Comparison of ENCODE assay signal across 8 cellular contexts in the genomic region with DNA sequence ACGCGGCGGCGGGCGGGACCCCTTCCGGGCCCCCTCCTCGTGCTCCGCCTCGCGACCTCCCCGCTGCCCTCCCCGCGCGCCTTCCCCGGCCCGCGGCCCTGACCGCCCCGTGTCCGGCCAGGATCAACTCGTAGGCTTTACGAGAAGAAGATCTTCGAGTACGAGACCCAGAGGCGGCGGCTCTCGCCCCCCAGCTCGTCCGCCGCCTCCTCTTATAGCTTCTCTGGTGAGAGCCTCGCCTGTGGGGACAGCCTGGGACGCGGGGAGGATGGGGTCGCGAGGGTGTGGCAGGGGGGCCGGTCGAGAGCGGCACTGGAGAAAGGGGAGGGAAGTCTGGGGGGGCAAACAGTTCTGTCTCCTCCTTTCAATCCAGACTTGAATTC. TPM values are rescaled to one million over a fixed set of nuclear protein-coding genes. Genes with fewer than 3 reads are reported as not detected.
DNase-seq lines count a peak whose midpoint lies in the region; ATAC-seq and TF ChIP-seq lines count a peak whose summit lies in the region.

No MANE protein-coding gene starts in this region.

- no peak for TF ChIP-seq CTCF in testis (IDR thresholded peaks at IDR 0.05)

- peak overlapping the region; percentile 98 to 99 for H3K27ac ChIP-seq in testis

- 1% methylated on average over 23 of the region's 38 CpGs; no CpG with 5 or more reads in 1 of the 2 donors for WGBS in testis, 2 donors

- no peak for ATAC-seq in activated naive CD4-positive, alpha-beta T cell treated with anti-CD3 and anti-CD28 coated beads, Interleukin-2, amount 50 U/mL, for 72 hours
- ATAC-seq in GM21390 (IDR thresholded peaks at IDR 0.05; ENCODE audit: unreplicated experiment) = no peak
- no peak for ATAC-seq in GM19452 (IDR thresholded peaks at IDR 0.05; ENCODE audit: unreplicated experiment)

- TF ChIP-seq POLR2A in testis (IDR thresholded peaks at IDR 0.05) = no peak

- intact Hi-C loops in testis (cut with DNase I; ENCODE audit: low total_unique reads) = no loop called here

- H3K36me3 Mint-ChIP-seq in T-helper 2 cell treated with Interferon-gamma antibody and Interleukin-4, amounts not matched to agents 5 μg/mL and 100 μg/mL, for 36 hours (ENCODE audit: low read depth) = peaks cover 14% of the 10 kb centered on the region
- H3K36me3 Mint-ChIP-seq in activated naive CD4-positive, alpha-beta T cell treated with anti-CD3 and anti-CD28 coated beads, Interleukin-2, amount 50 U/mL, for 72 hours = peaks cover 8 to 13% of the 10 kb centered on the region in 2 donors
- peaks cover 0 to 3% (median 3%) of the 10 kb centered on the region in 3 donors for H3K36me3 Mint-ChIP-seq in immature natural killer cell

- H3K36me3 ChIP-seq in testis (ENCODE audit: low read depth, missing control alignments) = no peaks in the 10 kb centered on the region

- no peak for DNase-seq in T-helper 2 cell treated with Interferon-gamma antibody and Interleukin-4, amounts not matched to agents 5 μg/mL and 100 μg/mL, for 36 hours (ENCODE audit: low spot score)
- no peak for DNase-seq in T-helper 2 cell
- DNase-seq in activated naive CD4-positive, alpha-beta T cell treated with anti-CD3 and anti-CD28 coated beads, Interleukin-2, amount 50 U/mL, for 72 hours (ENCODE audit: low spot score in 2 of 2) = no peak
- no peak for DNase-seq in immature natural killer cell
- DNase-seq in testis = no peak
- no peak for DNase-seq in COR-L47 (lab: John Stamatoyannopoulos, UW)

- H3K9me3 Mint-ChIP-seq in T-helper 2 cell treated with Interferon-gamma antibody and Interleukin-4, amounts not matched to agents 5 μg/mL and 100 μg/mL, for 36 hours = no peaks in the 10 kb centered on the region
- H3K9me3 Mint-ChIP-seq in activated naive CD4-positive, alpha-beta T cell treated with anti-CD3 and anti-CD28 coated beads, Interleukin-2, amount 50 U/mL, for 72 hours = no peaks in the 10 kb centered on the region
- H3K9me3 Mint-ChIP-seq in immature natural killer cell = no peaks in the 10 kb centered on the region

- no peaks in the 10 kb centered on the region for H3K9me3 ChIP-seq in testis

- no peaks in the 10 kb centered on the region for H3K27me3 ChIP-seq in testis

- H3K4me1 ChIP-seq in testis = peaks cover 11% of the 10 kb centered on the region

- peak overlapping the region; percentile 91 for H3K27ac Mint-ChIP-seq in T-helper 2 cell treated with Interferon-gamma antibody and Interleukin-4, amounts not matched to agents 5 μg/mL and 100 μg/mL, for 36 hours
- peak overlapping the region; percentile 91 to 97 for H3K27ac Mint-ChIP-seq in activated naive CD4-positive, alpha-beta T cell treated with anti-CD3 and anti-CD28 coated beads, Interleukin-2, amount 50 U/mL, for 72 hours
- peak overlapping the region; percentile 87 to 95 (median 93) for H3K27ac Mint-ChIP-seq in immature natural killer cell

- no peaks in the 10 kb centered on the region for H3K27me3 Mint-ChIP-seq in T-helper 2 cell treated with Interferon-gamma antibody and Interleukin-4, amounts not matched to agents 5 μg/mL and 100 μg/mL, for 36 hours (ENCODE audit: low read depth)
- peaks cover 14 to 17% (median 17%) of the 10 kb centered on the region in 3 donors for H3K27me3 Mint-ChIP-seq in immature natural killer cell (ENCODE audit: low read depth in 3 of 3)

- H3K4me3 Mint-ChIP-seq in T-helper 2 cell treated with Interferon-gamma antibody and Interleukin-4, amounts not matched to agents 5 μg/mL and 100 μg/mL, for 36 hours = peak overlapping the region; percentile 85
- peak overlapping the region; percentile 78 to 82 (median 79) for H3K4me3 Mint-ChIP-seq in immature natural killer cell

- H3K4me3 ChIP-seq in testis = peak overlapping the region; percentile 68 to 85

- H3K4me1 Mint-ChIP-seq in T-helper 2 cell treated with Interferon-gamma antibody and Interleukin-4, amounts not matched to agents 5 μg/mL and 100 μg/mL, for 36 hours (ENCODE audit: low read depth) = peaks cover 11% of the 10 kb centered on the region
- H3K4me1 Mint-ChIP-seq in immature natural killer cell = peaks cover 22 to 30% of the 10 kb centered on the region in 2 donors

RNA-seq across cellular contexts. Expression of a gene that starts 0.5 kb away (rescaled TPM):
- 10 to 100 TPM; 79.3 to 83.0 TPM for total RNA-seq in activated naive CD4-positive, alpha-beta T cell treated with anti-CD3 and anti-CD28 coated beads, Interleukin-2, amount 50 U/mL, for 72 hours
- polyA plus RNA-seq in immature natural killer cell (10 to 100 TPM; 27.2 to 31.2 (median 28.9) TPM), testis (ENCODE audit: insufficient read depth, low read depth, low replicate concordance) (74.2 TPM)
- 10 to 100 TPM; 65.6 to 69.6 TPM for total RNA-seq in testis

RNA-seq across cellular contexts. Expression of a gene that starts 5.1 kb away (rescaled TPM):
- 100 to 1,000 TPM; 690 to 932 TPM for total RNA-seq in activated naive CD4-positive, alpha-beta T cell treated with anti-CD3 and anti-CD28 coated beads, Interleukin-2, amount 50 U/mL, for 72 hours
- polyA plus RNA-seq in immature natural killer cell (1,000 to 10,000 TPM in 1 of 3 donors, 100 to 1,000 TPM in 2; 135 to 1,231 (median 241) TPM), testis (ENCODE audit: insufficient read depth, low read depth, low replicate concordance) (474 TPM)
- 100 to 1,000 TPM; 400 to 532 TPM for total RNA-seq in testis

RNA-seq across cellular contexts. Expression of a gene that starts 18.6 kb away (rescaled TPM):
- 1,000 to 10,000 TPM; 1,357 to 2,520 TPM for total RNA-seq in activated naive CD4-positive, alpha-beta T cell treated with anti-CD3 and anti-CD28 coated beads, Interleukin-2, amount 50 U/mL, for 72 hours
- polyA plus RNA-seq in immature natural killer cell (1,000 to 10,000 TPM; 2,085 to 3,021 (median 2,819) TPM), testis (ENCODE audit: insufficient read depth, low read depth, low replicate concordance) (1,423 TPM)
- total RNA-seq in testis = 1,000 to 10,000 TPM in 1 of 2 donors, 100 to 1,000 TPM in 1; 925 to 1,913 TPM

RNA-seq across cellular contexts. Expression of a gene that starts 29.5 kb away (rescaled TPM):
- total RNA-seq in activated naive CD4-positive, alpha-beta T cell treated with anti-CD3 and anti-CD28 coated beads, Interleukin-2, amount 50 U/mL, for 72 hours = 10 to 100 TPM; 14.7 to 20.6 TPM
- 10 to 100 TPM; 14.1 to 21.1 (median 17.8) TPM for polyA plus RNA-seq in immature natural killer cell
- 10 to 100 TPM; 36.5 to 42.2 TPM for total RNA-seq in testis
- 18.5 TPM for polyA plus RNA-seq in testis (ENCODE audit: insufficient read depth, low read depth, low replicate concordance)

RNA-seq across cellular contexts. Expression of a gene that starts 31.8 kb away (rescaled TPM):
- total RNA-seq in activated naive CD4-positive, alpha-beta T cell treated with anti-CD3 and anti-CD28 coated beads, Interleukin-2, amount 50 U/mL, for 72 hours = 10 to 100 TPM; 24.7 to 62.4 TPM
- polyA plus RNA-seq in immature natural killer cell (10 to 100 TPM; 24.9 to 39.2 (median 32.4) TPM), testis (ENCODE audit: insufficient read depth, low read depth, low replicate concordance) (11.8 TPM)
- 10 to 100 TPM; 32.1 to 48.7 TPM for total RNA-seq in testis
